Comparison of ENCODE assay signal across 9 cellular contexts in the genomic region with DNA sequence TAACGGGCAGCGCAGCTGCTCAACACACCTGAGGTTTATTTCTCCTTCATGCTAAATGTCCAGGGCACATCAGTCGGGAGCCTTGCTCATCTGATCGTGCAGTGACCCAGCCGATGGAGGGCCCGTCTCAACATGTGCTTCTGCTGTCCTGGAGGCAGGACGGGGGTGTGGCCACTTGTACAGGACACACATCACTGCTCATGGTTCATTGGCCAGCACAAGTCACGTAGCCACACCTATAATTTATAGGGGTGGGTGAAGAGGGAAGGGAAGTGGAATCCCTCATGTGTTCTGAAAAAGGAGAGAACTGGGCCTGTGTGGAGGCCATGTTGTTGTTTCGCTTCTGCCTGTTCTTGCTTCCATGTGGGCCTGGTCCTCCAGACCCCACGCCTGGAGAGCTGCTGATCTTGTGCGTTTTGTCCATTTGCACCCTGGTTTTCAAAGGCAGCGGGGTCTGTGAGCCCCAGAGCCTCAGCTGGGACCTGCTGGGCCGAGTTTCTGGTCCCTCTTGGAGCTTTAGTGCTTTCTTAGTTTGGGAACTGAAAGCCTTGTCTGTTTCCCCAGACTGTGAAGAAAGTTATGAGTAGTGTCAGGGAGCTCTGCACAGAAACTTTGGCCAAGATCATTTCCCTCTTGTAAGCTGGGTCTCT.
DNase-seq lines count a peak whose midpoint lies in the region; ATAC-seq and TF ChIP-seq lines count a peak whose summit lies in the region.
"Had no signal": no experiment of that assay in that cellular context is flagged by ENCODE, and none has a peak within 500 bp of the region (broad histone marks: within the 10 kb centered on the region; RNA-seq: fewer than 3 reads in every experiment).

No MANE protein-coding gene starts in this region.

- H3K23me2 ChIP-seq in H9 (ENCODE audit: insufficient read length, low read depth, low read length, poor library complexity, severe bottlenecking): no peaks in the 10 kb centered on the region

- DNase-seq in GM13977 (ENCODE audit: low spot score) (peak; percentile 60), H9 (no peak), NOMO-1 treated with DMSO at 0.1 percent for 48 hours (lab: John Stamatoyannopoulos, UW; ENCODE audit: unreplicated experiment) (peak; percentile 81), kidney glomerular epithelial cell (lab: John Stamatoyannopoulos, UW) (peak; percentile 18), LoVo (ENCODE audit: low spot score) (no peak)
- DNase-seq in stimulated activated naive CD4-positive, alpha-beta T cell (lab: John Stamatoyannopoulos, UW): no peak
- DNase-seq in stimulated activated naive CD8-positive, alpha-beta T cell treated with anti-CD3 and anti-CD28 coated beads, Interleukin-15, Interleukin-2, amounts not matched to agents 100 U/mL and 50 U/mL, for 24 hours: no peak
- no peak for DNase-seq in effector CD4-positive, alpha-beta T cell

- no peak overlapping the region for H2AFZ ChIP-seq in H9 (ENCODE audit: low read length)

- H3K27ac ChIP-seq in H9 (ENCODE audit: insufficient read length, low read depth, low read length): no peak overlapping the region

- in situ Hi-C loops in GM13977 (cut with MboI; ENCODE audit: low pct_unique_long_range_greater_than_20kb, low sequenced_read_pairs, unreplicated experiment): no loop called here

- no peak overlapping the region for H3K4me3 Mint-ChIP-seq in H9

- no peak overlapping the region for H3K23ac ChIP-seq in H9 (ENCODE audit: insufficient read length, low read depth, low read length)

- no peaks in the 10 kb centered on the region for H3K9me3 Mint-ChIP-seq in H9

- no peaks in the 10 kb centered on the region for H3K27me3 Mint-ChIP-seq in H9 (ENCODE audit: low read depth)

- ATAC-seq in stimulated activated naive CD8-positive, alpha-beta T cell treated with anti-CD3 and anti-CD28 coated beads, Interleukin-15, Interleukin-2, amounts not matched to agents 100 U/mL and 50 U/mL, for 24 hours: no peak

- H2AK5ac ChIP-seq in H9 (ENCODE audit: insufficient read length, low read length): no peak overlapping the region

- no peak overlapping the region for H4K91ac ChIP-seq in H9 (ENCODE audit: insufficient read length, low read depth, low read length)

- no peak overlapping the region for H2BK20ac ChIP-seq in H9 (ENCODE audit: low read depth, low read length, poor library complexity, severe bottlenecking)

- H3K9ac ChIP-seq in H9 (ENCODE audit: extremely low read depth, insufficient read length, low read length): no peak overlapping the region

- H3K79me1 ChIP-seq in H9 (ENCODE audit: insufficient read depth, low read depth, low read length, poor library complexity, severe bottlenecking): peaks cover 3% of the 10 kb centered on the region

- no peak overlapping the region for H4K8ac ChIP-seq in H9 (replicated peaks; ENCODE audit: insufficient read length, low read depth, low read length)

- H2BK120ac ChIP-seq in H9 (ENCODE audit: low read depth, low read length, poor library complexity, severe bottlenecking): no peak overlapping the region

- no peaks in the 10 kb centered on the region for H3K27me3 ChIP-seq in H9 (ENCODE audit: insufficient read depth, low read length)

- H3K4me1 ChIP-seq in H9 (ENCODE audit: insufficient read depth, low read length): no peaks in the 10 kb centered on the region

- H3K4me2 ChIP-seq in H9 (ENCODE audit: insufficient read depth, insufficient read length, low read length): no peak overlapping the region

- H2BK15ac ChIP-seq in H9 (ENCODE audit: low read depth, low read length): no peak overlapping the region

- no peak overlapping the region for H2BK12ac ChIP-seq in H9 (ENCODE audit: insufficient read length, low read depth, low read length)

- no peak overlapping the region for H3K56ac ChIP-seq in H9 (ENCODE audit: insufficient read length, low read depth, low read length)

- peaks cover 11% of the 10 kb centered on the region; the same call in 1 of the 2 replicates for H3K79me2 ChIP-seq in H9 (ENCODE audit: insufficient read depth, low read length)

- peaks cover 0 to 2% (median under 1%) of the 10 kb centered on the region in 3 experiments; a peak in 4 of 7 replicates for H3K36me3 Mint-ChIP-seq in H9 (ENCODE audit: insufficient read depth in 1 of 3, low read depth in 3 of 3)

- peak overlapping the region; percentile 45 to 95 (median 65); a peak in 6 of 7 replicates for H3K27ac Mint-ChIP-seq in H9

- H3K4me1 Mint-ChIP-seq in H9: peaks cover 8 to 13% of the 10 kb centered on the region in 2 experiments

- no peaks in the 10 kb centered on the region for H4K20me1 ChIP-seq in H9 (ENCODE audit: control insufficient read depth, insufficient read depth, insufficient read length)

- H3K9me3 ChIP-seq in H9 (ENCODE audit: control insufficient read depth, low read depth, low read length): no peaks in the 10 kb centered on the region
- H3K9me3 ChIP-seq: HAP-1 had no signal

- no CpG with 5 or more reads among the region's 13 CpGs for WGBS in H9 (ENCODE audit: extremely low coverage, insufficient read length, low lambda C conversion rate)

- H3K18ac ChIP-seq in H9 (ENCODE audit: insufficient read length, low read depth, low read length): no peak overlapping the region

- no peak overlapping the region for H3K4ac ChIP-seq in H9 (ENCODE audit: low read depth, low read length)

- TF ChIP-seq CTCF in GM13977 (IDR thresholded peaks at IDR 0.05; ENCODE audit: extremely low read depth, insufficient read depth, missing control alignments): no peak
- TF ChIP-seq CTCF in H9 (conservative IDR thresholded peaks at IDR 0.05): no peak

- no peak overlapping the region for H3T11ph ChIP-seq in H9 (ENCODE audit: low read length)

- no peak overlapping the region for H4K5ac ChIP-seq in H9 (ENCODE audit: insufficient read length, low read depth, low read length)

- H3K14ac ChIP-seq in H9 (ENCODE audit: insufficient read depth, low read length): no peak overlapping the region

- H2BK5ac ChIP-seq in H9 (ENCODE audit: insufficient read length, low read length): no peak overlapping the region

Comparison
In these comparisons a context has a peak if more than half of its experiments do, and no peak if none do; other contexts are left out.
1. DNase-seq: peak in GM13977 (single experiment), NOMO-1 treated with DMSO at 0.1 percent for 48 hours (single experiment) and kidney glomerular epithelial cell (single experiment); none in H9 (single experiment), stimulated activated naive CD4-positive, alpha-beta T cell (0 of 6), stimulated activated naive CD8-positive, alpha-beta T cell treated with anti-CD3 and anti-CD28 coated beads, Interleukin-15, Interleukin-2, amounts not matched to agents 100 U/mL and 50 U/mL, for 24 hours (single experiment), LoVo (single experiment) and effector CD4-positive, alpha-beta T cell (single experiment).